2 cellular contexts compared by ENCODE assay signal in genomic region chr5:113397986-113398385, GRCh38. TPM values are rescaled to one million over a fixed set of nuclear protein-coding genes. Genes with fewer than 3 reads are reported as not detected.
"Had no signal": no experiment of that assay in that cellular context is flagged by ENCODE, and none has a peak within 500 bp of the region (broad histone marks: within the 10 kb centered on the region; RNA-seq: fewer than 3 reads in every experiment).

No MANE protein-coding gene starts in this region.

RNA-seq across cellular contexts. Expression of gene TSSK1B, which starts 36.8 kb away (rescaled TPM):
- total RNA-seq: M059J, NCI-H460 had no signal
